Comparison of ENCODE assay signal across 8 cellular contexts in genomic region chr17:77421635-77421982, GRCh38.
DNase-seq lines count a peak whose midpoint lies in the region; ATAC-seq and TF ChIP-seq lines count a peak whose summit lies in the region.

No MANE protein-coding gene starts in this region.

- H3K27ac Mint-ChIP-seq in nephron, result peak overlapping the region; percentile 84 to 93 (median 86)

- H3K27ac ChIP-seq in left ventricle myocardium inferior (replicated peaks) (peak overlapping the region; percentile 85), breast epithelium (peak overlapping the region; percentile 94 to 96), MM.1S (ENCODE audit: low read length) (no peak overlapping the region)

- ATAC-seq in Right ventricle myocardium inferior, result no peak
- no peak for ATAC-seq in GM21825 (IDR thresholded peaks at IDR 0.05; ENCODE audit: unreplicated experiment)

- peaks cover 84% of the 10 kb centered on the region for H3K79me2 ChIP-seq in MM.1S (ENCODE audit: low read length)

- no peaks in the 10 kb centered on the region for H3K27me3 Mint-ChIP-seq in nephron (ENCODE audit: low read depth)

- H3K4me1 Mint-ChIP-seq in nephron, result peaks cover 66% of the 10 kb centered on the region

- TF ChIP-seq CTCF in left ventricle myocardium inferior (IDR thresholded peaks at IDR 0.05; ENCODE audit: borderline replicate concordance), result no peak
- TF ChIP-seq CTCF in breast epithelium (IDR thresholded peaks at IDR 0.05), result no peak
- TF ChIP-seq CTCF in nephron (IDR thresholded peaks at IDR 0.05; ENCODE audit: unreplicated experiment in 3 of 3), result no peak
- TF ChIP-seq CTCF in MM.1S (IDR thresholded peaks at IDR 0.05; ENCODE audit: low read length), result no peak

- intact Hi-C loops in left ventricle myocardium inferior (cut with micrococcal nuclease) (loop anchor here (10.0 kb wide), 1 partner anchor 87 kb away; no protein-coding TSS in a partner anchor), Right ventricle myocardium inferior (cut with DNase I) (loop anchor here (2.0 to 5.0 kb wide), 2 partner anchors 34 to 71 kb away; no protein-coding TSS in a partner anchor), breast epithelium (cut with DNase I; ENCODE audit: low total_unique reads) (loop anchor here (10.0 kb wide), 1 partner anchor 97 kb away; no protein-coding TSS in a partner anchor)

- DNase-seq in left ventricle myocardium inferior (no peak), Right ventricle myocardium inferior (ENCODE audit: missing footprints) (no peak), breast epithelium (ENCODE audit: low spot score in 2 of 2) (no peak), MM.1S (no peak), DMS79 treated with DMSO at 0.1 percent for 48 hours (lab: John Stamatoyannopoulos, UW) (no peak), AG08395 (ENCODE audit: low spot score) (no peak)

- no peaks in the 10 kb centered on the region for H3K9me2 ChIP-seq in MM.1S (replicated peaks; ENCODE audit: insufficient read depth, low read length)

- H3K36me3 Mint-ChIP-seq in nephron (ENCODE audit: low read depth), result peaks cover 3% of the 10 kb centered on the region

- H2AFZ ChIP-seq in MM.1S (ENCODE audit: low read length), result no peak overlapping the region

- H3K9me3 ChIP-seq in left ventricle myocardium inferior (replicated peaks) (peaks cover 3% of the 10 kb centered on the region), breast epithelium (no peaks in the 10 kb centered on the region), MM.1S (replicated peaks; ENCODE audit: insufficient read depth, low read length) (no peaks in the 10 kb centered on the region)

- no peaks in the 10 kb centered on the region for H3K9me3 Mint-ChIP-seq in nephron

- no peaks in the 10 kb centered on the region for H3K36me3 ChIP-seq in left ventricle myocardium inferior
- no peaks in the 10 kb centered on the region for H3K36me3 ChIP-seq in breast epithelium
- H3K36me3 ChIP-seq in MM.1S (replicated peaks; ENCODE audit: insufficient read depth, low read length), result no peaks in the 10 kb centered on the region

- H4K20me1 ChIP-seq in MM.1S (ENCODE audit: insufficient read depth, low read length), result no peaks in the 10 kb centered on the region

- H3K4me2 ChIP-seq in MM.1S (ENCODE audit: low read depth, low read length), result no peak overlapping the region

- H3K27me3 ChIP-seq in left ventricle myocardium inferior (ENCODE audit: low read depth) (no peaks in the 10 kb centered on the region), breast epithelium (no peaks in the 10 kb centered on the region), MM.1S (replicated peaks; ENCODE audit: insufficient read depth, low read length) (no peaks in the 10 kb centered on the region)

- no peak for TF ChIP-seq POLR2A in breast epithelium (IDR thresholded peaks at IDR 0.05)

- no peaks in the 10 kb centered on the region for H3F3A ChIP-seq in MM.1S (ENCODE audit: insufficient read depth, low read length)

- H3K4me3 ChIP-seq in left ventricle myocardium inferior (peak overlapping the region; percentile 34), breast epithelium (peak overlapping the region in 1 of 3 donors; percentile 48), MM.1S (ENCODE audit: low read length) (no peak overlapping the region)

- H3K4me1 ChIP-seq in left ventricle myocardium inferior, result peaks cover 81% of the 10 kb centered on the region
- H3K4me1 ChIP-seq in breast epithelium, result peaks cover 58 to 64% of the 10 kb centered on the region in 2 donors
- no peaks in the 10 kb centered on the region for H3K4me1 ChIP-seq in MM.1S (ENCODE audit: low read length)

- H3K9ac ChIP-seq in MM.1S (ENCODE audit: low read length), result no peak overlapping the region

- H3K4me3 Mint-ChIP-seq in nephron, result peak overlapping the region in 2 of 3 experiments; percentile 47 to 74
